Comparison of ENCODE assay signal across 30 cellular contexts in genomic region chr11:134581966-134582787, GRCh38.
A peak's percentile ranks its signal among the peaks of the same experiment; 100 is the strongest.
DNase-seq lines count a peak whose midpoint lies in the region; ATAC-seq, FAIRE-seq and TF ChIP-seq lines count a peak whose summit lies in the region.
"Had no signal": no experiment of that assay in that cellular context is flagged by ENCODE, and none has a peak within 500 bp of the region (broad histone marks: within the 10 kb centered on the region; RNA-seq: fewer than 3 reads in every experiment).

No MANE protein-coding gene starts in this region.

- peaks cover 13% of the 10 kb centered on the region for H3K4me1 Mint-ChIP-seq in activated CD8-positive, alpha-beta T cell treated with anti-CD3 and anti-CD28 coated beads for 36 hours (ENCODE audit: low read depth)
- peaks cover 31% of the 10 kb centered on the region for H3K4me1 Mint-ChIP-seq in endothelial cell (ENCODE audit: unreplicated experiment)
- H3K4me1 Mint-ChIP-seq in stimulated activated naive CD8-positive, alpha-beta T cell treated with anti-CD3 and anti-CD28 coated beads, Interleukin-15, amount 100 ng/mL, for 72 hours, result peaks cover 14% of the 10 kb centered on the region

- no peak overlapping the region for H3K4me3 ChIP-seq in right atrium auricular region
- H3K4me3 ChIP-seq: gastroesophageal sphincter, left lung, smooth muscle cell, transverse colon had no signal

- ATAC-seq in Right ventricle myocardium superior (ENCODE audit: poor library complexity) (no peak), left lobe of liver (peak; percentile 31)
- peak; percentile 39 for ATAC-seq in activated CD8-positive, alpha-beta T cell treated with anti-CD3 and anti-CD28 coated beads for 36 hours
- ATAC-seq in stimulated activated naive CD8-positive, alpha-beta T cell treated with anti-CD3 and anti-CD28 coated beads, Interleukin-15, amount 100 ng/mL, for 72 hours, result no peak
- ATAC-seq: activated CD4-positive, alpha-beta T cell treated with anti-CD3 and anti-CD28 coated beads for 36 hours; gastroesophageal sphincter; left lung had no signal

- no peaks in the 10 kb centered on the region for H3K36me3 ChIP-seq in right atrium auricular region
- H3K36me3 ChIP-seq: gastroesophageal sphincter, left lung, transverse colon had no signal

- FAIRE-seq in HTR-8/SVneo (lab: Jason Lieb, UNC), result no peak
- FAIRE-seq: endometrium, TTC549 had no signal

- no peaks in the 10 kb centered on the region for H3K36me3 Mint-ChIP-seq in activated CD8-positive, alpha-beta T cell treated with anti-CD3 and anti-CD28 coated beads for 36 hours (ENCODE audit: low read depth)
- no peaks in the 10 kb centered on the region for H3K36me3 Mint-ChIP-seq in endothelial cell (ENCODE audit: low read depth, unreplicated experiment)
- H3K36me3 Mint-ChIP-seq: mesothelial cell of epicardium, naive B cell had no signal

- CTCF ChIA-PET in activated CD8-positive, alpha-beta T cell treated with anti-CD3 and anti-CD28 coated beads for 36 hours (lab: Charles Lee), result no interaction called here

- no peak overlapping the region for H3K27ac Mint-ChIP-seq in activated CD8-positive, alpha-beta T cell treated with anti-CD3 and anti-CD28 coated beads for 36 hours
- no peak overlapping the region for H3K27ac Mint-ChIP-seq in endothelial cell (ENCODE audit: unreplicated experiment)
- no peak overlapping the region for H3K27ac Mint-ChIP-seq in stimulated activated naive CD8-positive, alpha-beta T cell treated with anti-CD3 and anti-CD28 coated beads, Interleukin-15, amount 100 ng/mL, for 72 hours
- H3K27ac Mint-ChIP-seq: activated CD4-positive, alpha-beta T cell treated with anti-CD3 and anti-CD28 coated beads for 36 hours; activated T-cell treated with anti-CD3 and anti-CD28 coated beads, Interleukin-2, amount 50 U/mL, for 72 hours; dendritic cell treated with granulocyte-macrophage colony-stimulating factor and Interleukin-4, amounts not matched to agents 40 ng/mL and 50 ng/mL, for 4 days; mesothelial cell of epicardium; naive B cell had no signal

- POLR2A ChIA-PET in activated CD8-positive, alpha-beta T cell treated with anti-CD3 and anti-CD28 coated beads for 36 hours (lab: Charles Lee), result no interaction called here

- no peaks in the 10 kb centered on the region for H3K27me3 ChIP-seq in right atrium auricular region

- H3K9me3 Mint-ChIP-seq in activated CD8-positive, alpha-beta T cell treated with anti-CD3 and anti-CD28 coated beads for 36 hours, result no peaks in the 10 kb centered on the region
- H3K9me3 Mint-ChIP-seq in endothelial cell (ENCODE audit: unreplicated experiment), result no peaks in the 10 kb centered on the region
- H3K9me3 Mint-ChIP-seq in stimulated activated naive CD8-positive, alpha-beta T cell treated with anti-CD3 and anti-CD28 coated beads, Interleukin-15, amount 100 ng/mL, for 72 hours, result no peaks in the 10 kb centered on the region
- H3K9me3 Mint-ChIP-seq: activated T-cell treated with anti-CD3 and anti-CD28 coated beads, Interleukin-2, amount 50 U/mL, for 72 hours; dendritic cell treated with granulocyte-macrophage colony-stimulating factor and Interleukin-4, amounts not matched to agents 40 ng/mL and 50 ng/mL, for 4 days; mesothelial cell of epicardium; naive B cell had no signal

- TF ChIP-seq CTCF in right atrium auricular region (IDR thresholded peaks at IDR 0.05) (no peak), endothelial cell (IDR thresholded peaks at IDR 0.05; ENCODE audit: unreplicated experiment) (no peak)
- no peak for TF ChIP-seq CTCF in activated CD8-positive, alpha-beta T cell treated with anti-CD3 and anti-CD28 coated beads for 36 hours (IDR thresholded peaks at IDR 0.05)

- H3K27ac ChIP-seq in right atrium auricular region, result no peak overlapping the region
- H3K27ac ChIP-seq: C4-2B, gastroesophageal sphincter, left lung, transverse colon had no signal

- DNase-seq in right atrium auricular region (ENCODE audit: low spot score) (peak; percentile 26), Right ventricle myocardium superior (no peak), left lobe of liver (ENCODE audit: low spot score) (no peak), endothelial cell (ENCODE audit: low spot score) (no peak), HTR-8/SVneo (ENCODE audit: insufficient read length, low spot score) (no peak)
- DNase-seq in activated CD8-positive, alpha-beta T cell treated with anti-CD3 and anti-CD28 coated beads for 36 hours, result no peak
- DNase-seq in stimulated activated naive CD8-positive, alpha-beta T cell treated with anti-CD3 and anti-CD28 coated beads, Interleukin-15, amount 100 ng/mL, for 72 hours, result no peak
- DNase-seq: activated CD4-positive, alpha-beta T cell treated with anti-CD3 and anti-CD28 coated beads for 36 hours; activated naive CD4-positive, alpha-beta T cell treated with Interleukin-2 at 50 U/mL for 16 hours; activated T-cell treated with anti-CD3 and anti-CD28 coated beads, Interleukin-2, amount 50 U/mL, for 72 hours; DMS79; GF-D8; hippocampal formation; IMR-90; naive B cell; NCI-H1105 treated with DMSO at 0.1 percent for 48 hours; NCI-H1930; NCI-H526 treated with DMSO at 0.1 percent for 48 hours; occipital lobe; stimulated activated CD4-positive, alpha-beta T cell treated with anti-CD3 and anti-CD28 coated beads, Interleukin-2, amount 100 ng/mL, for 24 hours; T-helper 1 cell; transverse colon had no signal

- H3K4me3 Mint-ChIP-seq in activated CD8-positive, alpha-beta T cell treated with anti-CD3 and anti-CD28 coated beads for 36 hours, result no peak overlapping the region
- H3K4me3 Mint-ChIP-seq in endothelial cell (ENCODE audit: unreplicated experiment), result no peak overlapping the region
- no peak overlapping the region for H3K4me3 Mint-ChIP-seq in stimulated activated naive CD8-positive, alpha-beta T cell treated with anti-CD3 and anti-CD28 coated beads, Interleukin-15, amount 100 ng/mL, for 72 hours
- H3K4me3 Mint-ChIP-seq: activated CD4-positive, alpha-beta T cell treated with anti-CD3 and anti-CD28 coated beads for 36 hours; activated T-cell treated with anti-CD3 and anti-CD28 coated beads, Interleukin-2, amount 50 U/mL, for 72 hours; dendritic cell treated with granulocyte-macrophage colony-stimulating factor and Interleukin-4, amounts not matched to agents 40 ng/mL and 50 ng/mL, for 4 days; mesothelial cell of epicardium; naive B cell had no signal

- no peaks in the 10 kb centered on the region for H3K9me3 ChIP-seq in right atrium auricular region
- H3K9me3 ChIP-seq: gastroesophageal sphincter, left lung, transverse colon had no signal

- intact Hi-C loops in Right ventricle myocardium superior (cut with DNase I), result no loop called here
- intact Hi-C loops in activated CD8-positive, alpha-beta T cell treated with anti-CD3 and anti-CD28 coated beads for 36 hours (cut with micrococcal nuclease), result no loop called here

- H3K4me1 ChIP-seq in right atrium auricular region, result peaks cover 0 to 12% of the 10 kb centered on the region in 2 donors
- H3K4me1 ChIP-seq: left lung had no signal

- peaks cover 17% of the 10 kb centered on the region for H3K27me3 Mint-ChIP-seq in activated CD8-positive, alpha-beta T cell treated with anti-CD3 and anti-CD28 coated beads for 36 hours
- H3K27me3 Mint-ChIP-seq in endothelial cell (ENCODE audit: unreplicated experiment), result no peaks in the 10 kb centered on the region
- H3K27me3 Mint-ChIP-seq in stimulated activated naive CD8-positive, alpha-beta T cell treated with anti-CD3 and anti-CD28 coated beads, Interleukin-15, amount 100 ng/mL, for 72 hours, result peaks cover 58% of the 10 kb centered on the region

Comparison
In these comparisons a context has a peak if more than half of its experiments do, and no peak if none do; other contexts are left out.
1. ATAC-seq: peak in activated CD8-positive, alpha-beta T cell treated with anti-CD3 and anti-CD28 coated beads for 36 hours (single experiment) and left lobe of liver (single experiment); none in Right ventricle myocardium superior (single experiment) and stimulated activated naive CD8-positive, alpha-beta T cell treated with anti-CD3 and anti-CD28 coated beads, Interleukin-15, amount 100 ng/mL, for 72 hours (single experiment).